Comparison of ENCODE assay signal across 27 cellular contexts in the genomic region with DNA sequence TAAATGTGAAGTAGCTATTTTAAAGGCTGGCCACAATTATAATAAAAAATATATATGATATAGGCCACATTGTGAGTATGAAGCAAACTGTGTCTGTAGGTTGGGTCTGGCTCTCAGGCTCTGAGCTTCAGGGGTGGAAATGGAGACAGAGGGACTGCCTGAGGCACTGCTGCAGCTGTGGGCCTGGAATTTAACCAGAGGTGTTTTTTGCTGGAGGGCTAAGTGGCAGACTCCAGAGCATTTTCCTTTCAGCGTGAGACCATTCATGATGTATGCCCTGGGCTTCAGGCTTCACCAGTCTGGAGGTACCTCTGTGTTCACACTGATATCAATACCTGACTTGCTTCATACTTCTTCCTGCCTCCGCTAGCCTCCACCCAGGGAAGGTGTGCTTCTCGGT.
"Had no signal": no experiment of that assay in that cellular context is flagged by ENCODE, and none has a peak within 500 bp of the region (broad histone marks: within the 10 kb centered on the region; RNA-seq: fewer than 3 reads in every experiment).

No MANE protein-coding gene starts in this region.

- H3K36me3 ChIP-seq: neural progenitor cell, ovary, spleen, suprapubic skin, tibial artery, transverse colon, upper lobe of left lung, vagina had no signal

- H3K9ac ChIP-seq: neural progenitor cell, parathyroid adenoma had no signal

- H3K9me3 ChIP-seq: ovary, psoas muscle, suprapubic skin, testis, tibial artery, transverse colon, upper lobe of left lung, vagina had no signal

- H3K79me2 ChIP-seq: parathyroid adenoma had no signal

- H3K4me3 ChIP-seq: neural progenitor cell, ovary, psoas muscle, skin epidermis, smooth muscle cell, spleen, suprapubic skin, testis, tibial artery, transverse colon, upper lobe of left lung, vagina had no signal

- H3K27ac ChIP-seq: neural progenitor cell, ovary, parathyroid adenoma, psoas muscle, skin epidermis, spleen, suprapubic skin, testis, tibial artery, transverse colon, upper lobe of left lung, vagina had no signal

- DNase-seq: natural killer cell; occipital lobe; ovary; posterior cingulate gyrus; psoas muscle; right cardiac atrium; spleen; stimulated activated CD4-positive, alpha-beta T cell treated with anti-CD3 and anti-CD28 coated beads, Interleukin-12 subunit alpha, Interleukin-12 subunit beta, amount 100 ng/mL, for 4 hours; stimulated activated CD4-positive, alpha-beta T cell treated with anti-CD3 and anti-CD28 coated beads, Interleukin-1b, Interleukin-23, amount 100 ng/mL, for 48 hours; stimulated activated CD4-positive, alpha-beta T cell treated with anti-CD3 and anti-CD28 coated beads, Interleukin-4, amount 100 ng/mL, for 1 hour; stimulated activated CD4-positive, alpha-beta T cell treated with anti-CD3 and anti-CD28 coated beads, Interleukin-4, amount 100 ng/mL, for 4 hours; stimulated activated CD8-positive, alpha-beta memory T cell treated with anti-CD3 and anti-CD28 coated beads, Interleukin-4, amount 100 ng/mL, for 48 hours; stimulated activated naive CD4-positive, alpha-beta T cell; stimulated activated naive CD8-positive, alpha-beta T cell treated with anti-CD3 and anti-CD28 coated beads, Interleukin-15, amount 100 ng/mL, for 72 hours; stimulated activated naive CD8-positive, alpha-beta T cell treated with anti-CD3 and anti-CD28 coated beads, Interleukin-15, Interleukin-2, amounts not matched to agents 100 U/mL and 50 U/mL, for 24 hours; substantia nigra; testis; tibial artery; transverse colon; upper lobe of left lung had no signal

- H3K4me1 ChIP-seq: neural progenitor cell, parathyroid adenoma, psoas muscle, spleen, suprapubic skin, testis, tibial artery, transverse colon, upper lobe of left lung, vagina had no signal

- H3K4me2 ChIP-seq: neural progenitor cell, smooth muscle cell had no signal

- FAIRE-seq: urothelium cell line had no signal

- H3K27me3 ChIP-seq: neural progenitor cell, ovary, spleen, suprapubic skin, testis, transverse colon, upper lobe of left lung, vagina had no signal
